Comparison of ENCODE assay signal across 2 cellular contexts in genomic region chr13:99331881-99332293, GRCh38.
TF ChIP-seq lines count a peak whose summit lies in the region.

No MANE protein-coding gene starts in this region.

TF ChIP-seq in GM23338, 12 proteins besides CTCF, POLR2A, EP300 and RAD21 (continued from another document):
- TF ChIP-seq REST (IDR thresholded peaks at IDR 0.05; ENCODE audit: unreplicated experiment) (no peak), ZNF114 (CRISPR knock-in tag; IDR thresholded peaks at IDR 0.05) (no peak), EZH2 (IDR thresholded peaks at IDR 0.05; ENCODE audit: low read depth, unreplicated experiment) (no peak), ZNF331 (CRISPR knock-in tag; IDR thresholded peaks at IDR 0.05; ENCODE audit: low read depth) (no peak), CREB1 (CRISPR knock-in tag; IDR thresholded peaks at IDR 0.05; ENCODE audit: low read depth) (no peak)
- TF ChIP-seq, protein P1, sequence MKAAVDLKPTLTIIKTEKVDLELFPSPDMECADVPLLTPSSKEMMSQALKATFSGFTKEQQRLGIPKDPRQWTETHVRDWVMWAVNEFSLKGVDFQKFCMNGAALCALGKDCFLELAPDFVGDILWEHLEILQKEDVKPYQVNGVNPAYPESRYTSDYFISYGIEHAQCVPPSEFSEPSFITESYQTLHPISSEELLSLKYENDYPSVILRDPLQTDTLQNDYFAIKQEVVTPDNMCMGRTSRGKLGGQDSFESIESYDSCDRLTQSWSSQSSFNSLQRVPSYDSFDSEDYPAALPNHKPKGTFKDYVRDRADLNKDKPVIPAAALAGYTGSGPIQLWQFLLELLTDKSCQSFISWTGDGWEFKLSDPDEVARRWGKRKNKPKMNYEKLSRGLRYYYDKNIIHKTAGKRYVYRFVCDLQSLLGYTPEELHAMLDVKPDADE (IDR thresholded peaks at IDR 0.05), result no peak
- TF ChIP-seq, protein P2, sequence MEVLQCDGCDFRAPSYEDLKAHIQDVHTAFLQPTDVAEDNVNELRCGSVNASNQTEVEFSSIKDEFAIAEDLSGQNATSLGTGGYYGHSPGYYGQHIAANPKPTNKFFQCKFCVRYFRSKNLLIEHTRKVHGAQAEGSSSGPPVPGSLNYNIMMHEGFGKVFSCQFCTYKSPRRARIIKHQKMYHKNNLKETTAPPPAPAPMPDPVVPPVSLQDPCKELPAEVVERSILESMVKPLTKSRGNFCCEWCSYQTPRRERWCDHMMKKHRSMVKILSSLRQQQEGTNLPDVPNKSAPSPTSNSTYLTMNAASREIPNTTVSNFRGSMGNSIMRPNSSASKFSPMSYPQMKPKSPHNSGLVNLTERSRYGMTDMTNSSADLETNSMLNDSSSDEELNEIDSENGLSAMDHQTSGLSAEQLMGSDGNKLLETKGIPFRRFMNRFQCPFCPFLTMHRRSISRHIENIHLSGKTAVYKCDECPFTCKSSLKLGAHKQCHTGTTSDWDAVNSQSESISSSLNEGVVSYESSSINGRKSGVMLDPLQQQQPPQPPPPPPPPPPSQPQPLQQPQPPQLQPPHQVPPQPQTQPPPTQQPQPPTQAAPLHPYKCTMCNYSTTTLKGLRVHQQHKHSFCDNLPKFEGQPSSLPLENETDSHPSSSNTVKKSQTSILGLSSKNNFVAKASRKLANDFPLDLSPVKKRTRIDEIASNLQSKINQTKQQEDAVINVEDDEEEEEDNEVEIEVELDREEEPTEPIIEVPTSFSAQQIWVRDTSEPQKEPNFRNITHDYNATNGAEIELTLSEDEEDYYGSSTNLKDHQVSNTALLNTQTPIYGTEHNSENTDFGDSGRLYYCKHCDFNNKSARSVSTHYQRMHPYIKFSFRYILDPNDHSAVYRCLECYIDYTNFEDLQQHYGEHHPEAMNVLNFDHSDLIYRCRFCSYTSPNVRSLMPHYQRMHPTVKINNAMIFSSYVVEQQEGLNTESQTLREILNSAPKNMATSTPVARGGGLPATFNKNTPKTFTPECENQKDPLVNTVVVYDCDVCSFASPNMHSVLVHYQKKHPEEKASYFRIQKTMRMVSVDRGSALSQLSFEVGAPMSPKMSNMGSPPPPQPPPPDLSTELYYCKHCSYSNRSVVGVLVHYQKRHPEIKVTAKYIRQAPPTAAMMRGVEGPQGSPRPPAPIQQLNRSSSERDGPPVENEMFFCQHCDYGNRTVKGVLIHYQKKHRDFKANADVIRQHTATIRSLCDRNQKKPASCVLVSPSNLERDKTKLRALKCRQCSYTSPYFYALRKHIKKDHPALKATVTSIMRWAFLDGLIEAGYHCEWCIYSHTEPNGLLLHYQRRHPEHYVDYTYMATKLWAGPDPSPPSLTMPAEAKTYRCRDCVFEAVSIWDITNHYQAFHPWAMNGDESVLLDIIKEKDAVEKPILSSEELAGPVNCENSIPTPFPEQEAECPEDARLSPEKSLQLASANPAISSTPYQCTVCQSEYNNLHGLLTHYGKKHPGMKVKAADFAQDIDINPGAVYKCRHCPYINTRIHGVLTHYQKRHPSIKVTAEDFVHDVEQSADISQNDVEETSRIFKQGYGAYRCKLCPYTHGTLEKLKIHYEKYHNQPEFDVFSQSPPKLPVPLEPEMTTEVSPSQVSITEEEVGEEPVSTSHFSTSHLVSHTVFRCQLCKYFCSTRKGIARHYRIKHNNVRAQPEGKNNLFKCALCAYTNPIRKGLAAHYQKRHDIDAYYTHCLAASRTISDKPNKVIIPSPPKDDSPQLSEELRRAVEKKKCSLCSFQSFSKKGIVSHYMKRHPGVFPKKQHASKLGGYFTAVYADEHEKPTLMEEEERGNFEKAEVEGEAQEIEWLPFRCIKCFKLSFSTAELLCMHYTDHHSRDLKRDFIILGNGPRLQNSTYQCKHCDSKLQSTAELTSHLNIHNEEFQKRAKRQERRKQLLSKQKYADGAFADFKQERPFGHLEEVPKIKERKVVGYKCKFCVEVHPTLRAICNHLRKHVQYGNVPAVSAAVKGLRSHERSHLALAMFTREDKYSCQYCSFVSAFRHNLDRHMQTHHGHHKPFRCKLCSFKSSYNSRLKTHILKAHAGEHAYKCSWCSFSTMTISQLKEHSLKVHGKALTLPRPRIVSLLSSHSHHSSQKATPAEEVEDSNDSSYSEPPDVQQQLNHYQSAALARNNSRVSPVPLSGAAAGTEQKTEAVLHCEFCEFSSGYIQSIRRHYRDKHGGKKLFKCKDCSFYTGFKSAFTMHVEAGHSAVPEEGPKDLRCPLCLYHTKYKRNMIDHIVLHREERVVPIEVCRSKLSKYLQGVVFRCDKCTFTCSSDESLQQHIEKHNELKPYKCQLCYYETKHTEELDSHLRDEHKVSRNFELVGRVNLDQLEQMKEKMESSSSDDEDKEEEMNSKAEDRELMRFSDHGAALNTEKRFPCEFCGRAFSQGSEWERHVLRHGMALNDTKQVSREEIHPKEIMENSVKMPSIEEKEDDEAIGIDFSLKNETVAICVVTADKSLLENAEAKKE (CRISPR knock-in tag; IDR thresholded peaks at IDR 0.05), result no peak

TF ChIP-seq in HepG2, 621 proteins besides CTCF, POLR2A, EP300 and RAD21 (continued from another document):
- no peak for TF ChIP-seq ZNF687 (CRISPR knock-in tag; IDR thresholded peaks at IDR 0.05)
- TF ChIP-seq SMAD9 (CRISPR knock-in tag; IDR thresholded peaks at IDR 0.05), result no peak
- no peak for TF ChIP-seq MEIS1 (CRISPR knock-in tag; IDR thresholded peaks at IDR 0.05; ENCODE audit: borderline replicate concordance)
- no peak for TF ChIP-seq GRHL1 (CRISPR knock-in tag; conservative IDR thresholded peaks at IDR 0.05)
- no peak for TF ChIP-seq ZNF562 (CRISPR knock-in tag; IDR thresholded peaks at IDR 0.05; ENCODE audit: borderline replicate concordance)
- no peak for TF ChIP-seq AHR (CRISPR knock-in tag; IDR thresholded peaks at IDR 0.05)
- TF ChIP-seq KDM1A (CRISPR knock-in tag; IDR thresholded peaks at IDR 0.05), result no peak
- TF ChIP-seq CBX1 (IDR thresholded peaks at IDR 0.05; ENCODE audit: low read depth), result no peak
- TF ChIP-seq HNF4A (CRISPR knock-in tag; IDR thresholded peaks at IDR 0.05), result no peak
- no peak for TF ChIP-seq MAFG (CRISPR knock-in tag; IDR thresholded peaks at IDR 0.05)
- TF ChIP-seq MED13 (CRISPR knock-in tag; IDR thresholded peaks at IDR 0.05), result no peak
- TF ChIP-seq, protein P1 (CRISPR knock-in tag; IDR thresholded peaks at IDR 0.05), result no peak
